Comparison of ENCODE assay signal across 9 cellular contexts in genomic region chr15:78195735-78196201, GRCh38. TPM values are rescaled to one million over a fixed set of nuclear protein-coding genes. Genes with fewer than 3 reads are reported as not detected.
DNase-seq lines count a peak whose midpoint lies in the region; ATAC-seq and TF ChIP-seq lines count a peak whose summit lies in the region.
"Had no signal": no experiment of that assay in that cellular context is flagged by ENCODE, and none has a peak within 500 bp of the region (broad histone marks: within the 10 kb centered on the region; RNA-seq: fewer than 3 reads in every experiment).

No MANE protein-coding gene starts in this region.

- no peak overlapping the region for H4K5ac ChIP-seq in IMR-90 (ENCODE audit: low read depth, low read length)

- peaks cover 2% of the 10 kb centered on the region; the same call in 1 of the 2 replicates for H3K9me3 ChIP-seq in IMR-90 (ENCODE audit: control insufficient read depth, insufficient read depth, low read length)
- no peaks in the 10 kb centered on the region for H3K9me3 ChIP-seq in testis

- peak; percentile 53 for TF ChIP-seq RAD21 in IMR-90 (IDR thresholded peaks at IDR 0.05; ENCODE audit: low read length)

- POLR2A ChIA-PET in IMR-90 (lab: Charles Lee; ENCODE audit: unreplicated experiment): no interaction called here

- peak; percentile 46; the same call in 1 of the 2 replicates for ATAC-seq in IMR-90 (ENCODE audit: low read depth)
- no peak for ATAC-seq in HG03457 (IDR thresholded peaks at IDR 0.05; ENCODE audit: unreplicated experiment)

- no peaks in the 10 kb centered on the region for H3K4me1 ChIP-seq in IMR-90 (ENCODE audit: control insufficient read depth, insufficient read depth, low read length)
- no peaks in the 10 kb centered on the region for H3K4me1 ChIP-seq in testis

- CTCF ChIA-PET in IMR-90 (lab: Yijun Ruan, JAX): interaction anchor here (0.6 to 1.5 kb wide), 3 partner anchors 9 to 83 kb away, joined by 3 to 4 read pairs (median 4); no protein-coding TSS in a partner anchor

- H3K9me1 ChIP-seq in IMR-90 (ENCODE audit: insufficient read depth, low read length): no peaks in the 10 kb centered on the region

- intact Hi-C loops in IMR-90 (cut with micrococcal nuclease): loop anchor here (1.0 kb wide), 1 partner anchor 82 kb away; no protein-coding TSS in a partner anchor
- intact Hi-C loops in testis (cut with DNase I; ENCODE audit: low total_unique reads): no loop called here

- peak; percentile 47 for TF ChIP-seq CTCF in IMR-90 (conservative IDR thresholded peaks at IDR 0.05; ENCODE audit: low read depth, low read length)
- peak; percentile 79 for TF ChIP-seq CTCF in choroid plexus epithelial cell (conservative IDR thresholded peaks at IDR 0.05; ENCODE audit: low read depth, low read length)
- peak; percentile 37 to 67 (median 56) for TF ChIP-seq CTCF in testis (IDR thresholded peaks at IDR 0.05)

- H4K20me1 ChIP-seq in IMR-90 (ENCODE audit: insufficient read depth, low read length): no peaks in the 10 kb centered on the region

- H3K56ac ChIP-seq in IMR-90 (ENCODE audit: extremely low read depth, insufficient read depth, low read length): no peak overlapping the region

- dilution Hi-C loops in IMR-90 (cut with HindIII; ENCODE audit: low sequenced_read_pairs, unreplicated experiment): no loop called here

- BruUV-seq in IMR-90 (replicated peaks; lab: Mats Ljungman, UMichigan): no TSS peak

- peak overlapping the region; percentile 40 for H2AFZ ChIP-seq in IMR-90 (replicated peaks; ENCODE audit: low read length, poor library complexity)

- no peak overlapping the region for H3K14ac ChIP-seq in IMR-90 (replicated peaks; ENCODE audit: low read depth, low read length)

- H3K27me3 ChIP-seq in IMR-90 (ENCODE audit: control insufficient read depth, insufficient read depth, low read length): peaks cover 35% of the 10 kb centered on the region
- H3K27me3 ChIP-seq in testis: no peaks in the 10 kb centered on the region

- no CpG with 5 or more reads among the region's 7 CpGs for WGBS in IMR-90 (ENCODE audit: extremely low coverage in 2 of 2, insufficient read length in 1 of 2), 2 experiments
- 60 to 70% methylated on average over 7 of the region's 7 CpGs for WGBS in testis, 2 donors

- H3K27ac ChIP-seq in IMR-90 (ENCODE audit: insufficient read depth, low read length) (no peak overlapping the region), testis (no peak overlapping the region)

- H4K8ac ChIP-seq in IMR-90 (ENCODE audit: low read depth in 2 of 2, low read length in 2 of 2): no peak overlapping the region

- no peak overlapping the region for H4K91ac ChIP-seq in IMR-90 (ENCODE audit: insufficient read depth, low read depth, low read length)

- H3K4me2 ChIP-seq in IMR-90 (ENCODE audit: low read depth, low read length): no peak overlapping the region

- H3K4ac ChIP-seq in IMR-90 (ENCODE audit: low read depth, low read length): no peak overlapping the region

- H3K36me3 ChIP-seq in IMR-90 (ENCODE audit: control insufficient read depth, insufficient read depth, low read length) (no peaks in the 10 kb centered on the region), testis (ENCODE audit: low read depth, missing control alignments) (no peaks in the 10 kb centered on the region)

- H3K4me3 ChIP-seq in IMR-90 (ENCODE audit: insufficient read depth, low read depth, low read length) (no peak overlapping the region), choroid plexus epithelial cell (ENCODE audit: low read depth, low read length) (no peak overlapping the region), testis (no peak overlapping the region)

- TF ChIP-seq POLR2A in IMR-90 (IDR thresholded peaks at IDR 0.05; ENCODE audit: low read depth, low read length): no peak
- no peak for TF ChIP-seq POLR2A in testis (IDR thresholded peaks at IDR 0.05)

- no peak overlapping the region for H2BK5ac ChIP-seq in IMR-90 (ENCODE audit: low read depth, low read length, poor library complexity, severe bottlenecking)

- no peaks in the 10 kb centered on the region for H3K79me1 ChIP-seq in IMR-90 (ENCODE audit: low read depth in 1 of 2, low read length in 2 of 2)

- in situ Hi-C loops in IMR-90 (cut with MboI; ENCODE audit: low sequenced_read_pairs): no loop called here

- no peak overlapping the region for H2AK9ac ChIP-seq in IMR-90 (replicated peaks; ENCODE audit: low read depth, low read length, poor library complexity)

- no peak overlapping the region for H2BK120ac ChIP-seq in IMR-90 (ENCODE audit: low read depth, low read length)

- no peak overlapping the region for H3K23ac ChIP-seq in IMR-90 (ENCODE audit: low read depth, low read length)

- H3K9ac ChIP-seq in IMR-90 (ENCODE audit: low read depth, low read length): no peak overlapping the region

- H2BK15ac ChIP-seq in IMR-90 (ENCODE audit: low read depth, low read length): no peak overlapping the region

- H2BK20ac ChIP-seq in IMR-90 (ENCODE audit: low read depth, low read length): no peak overlapping the region

- H2AK5ac ChIP-seq in IMR-90 (ENCODE audit: low read depth, low read length): no peak overlapping the region

- no peak overlapping the region for H3K18ac ChIP-seq in IMR-90 (ENCODE audit: low read depth, low read length)

- DNase-seq in GDM1 (lab: John Stamatoyannopoulos, UW): peak; percentile 51
- DNase-seq in IMR-90: no peak
- DNase-seq in activated CD4-positive, CD25-positive, alpha-beta regulatory T cell (lab: John Stamatoyannopoulos, UW): peak in 3 of 4 experiments; percentile 8 to 16 (median 14)
- peak; percentile 35 for DNase-seq in choroid plexus epithelial cell (ENCODE audit: low read depth)
- peak; percentile 80 for DNase-seq in mesenteric fat pad (ENCODE audit: low spot score)
- peak; percentile 45 for DNase-seq in testis
- DNase-seq in OCI-M2 (lab: John Stamatoyannopoulos, UW; ENCODE audit: unreplicated experiment): no peak

TF ChIP-seq in IMR-90, 13 proteins besides CTCF, POLR2A, EP300 and RAD21:
- no peak for TF ChIP-seq RFX5 (IDR thresholded peaks at IDR 0.05; ENCODE audit: low read depth, low read length)
- TF ChIP-seq MAFK (IDR thresholded peaks at IDR 0.05; ENCODE audit: low read depth, low read length): no peak
- no peak for TF ChIP-seq CEBPB (IDR thresholded peaks at IDR 0.05; ENCODE audit: low read depth, low read length)
- no peak for TF ChIP-seq NFE2L2 (IDR thresholded peaks at IDR 0.05; ENCODE audit: low read depth, low read length)
- no peak for TF ChIP-seq CHD1 (IDR thresholded peaks at IDR 0.05; ENCODE audit: low read depth, low read length)
- no peak for TF ChIP-seq ELK1 (IDR thresholded peaks at IDR 0.05; ENCODE audit: borderline replicate concordance, low read depth, low read length)
- TF ChIP-seq RCOR1 (IDR thresholded peaks at IDR 0.05; ENCODE audit: insufficient replicate concordance, low read length): no peak
- TF ChIP-seq SMC3 (IDR thresholded peaks at IDR 0.05; ENCODE audit: low read depth, low read length): peak; percentile 52
- no peak for TF ChIP-seq USF2 (IDR thresholded peaks at IDR 0.05; ENCODE audit: low read depth, low read length)

RNA-seq across cellular contexts. Expression of gene ACSBG1, which starts 38.6 kb away (rescaled TPM):
- total RNA-seq in IMR-90 (2012; rRNA removed) (not detected in 2 replicates), mesenteric fat pad (not detected), testis (10 to 100 TPM; 14.8 to 25.2 TPM)
- polyA plus RNA-seq in IMR-90 (2012; rRNA removed) (0.02 and 0.03 TPM in 2 replicates), testis (ENCODE audit: insufficient read depth, low read depth, low replicate concordance) (12.2 TPM)
- polyA plus RNA-seq in IMR-90 (2012; cell fraction: cytosol; rRNA removed): not detected in 2 replicates
- 0.22 TPM in 1 of 2 replicates, not detected in the other for polyA plus RNA-seq in IMR-90 (2012; cell fraction: nucleus; rRNA removed; ENCODE audit: low replicate concordance)
- total RNA-seq: T-helper 2 cell treated with Interferon-gamma antibody and Interleukin-4, amounts not matched to agents 100 ng/mL and 5 ng/mL, for 36 hours had no signal

RNA-seq across cellular contexts. Expression of gene IDH3A, which starts 46.6 kb away (rescaled TPM):
- total RNA-seq in IMR-90 (2012; rRNA removed): 47.7 and 64.4 TPM in 2 replicates
- polyA plus RNA-seq in IMR-90 (2012; rRNA removed): 33.9 and 34.5 TPM in 2 replicates
- polyA plus RNA-seq in IMR-90 (2012; cell fraction: cytosol; rRNA removed): 4.8 and 8.6 TPM in 2 replicates
- polyA plus RNA-seq in IMR-90 (2012; cell fraction: nucleus; rRNA removed; ENCODE audit: low replicate concordance): 6.3 and 41.0 TPM in 2 replicates
- total RNA-seq in mesenteric fat pad: 105 TPM
- 100 to 1,000 TPM; 119 to 120 TPM for total RNA-seq in testis
- polyA plus RNA-seq in testis (ENCODE audit: insufficient read depth, low read depth, low replicate concordance): 88.9 TPM

Comparison
In these comparisons a context has a peak if more than half of its experiments do, and no peak if none do; other contexts are left out.
1. DNase-seq: peak in GDM1 (single experiment), activated CD4-positive, CD25-positive, alpha-beta regulatory T cell (3 of 4), choroid plexus epithelial cell (single experiment), mesenteric fat pad (single experiment) and testis (single experiment); none in IMR-90 (single experiment) and OCI-M2 (single experiment).
2. RNA of gene ACSBG1, which starts 38.6 kb away (total RNA-seq): 14.8 to 25.2 TPM in testis; not detected in IMR-90 and not detected in mesenteric fat pad (single experiment); every median in the first group is over 10 times any median in the second.
3. Peak in every context shown above with its lines, with median percentiles within 50 percentile points of each other: CTCF ChIP-seq.